ENCODE assay signal across 8 cellular contexts in the genomic region with DNA sequence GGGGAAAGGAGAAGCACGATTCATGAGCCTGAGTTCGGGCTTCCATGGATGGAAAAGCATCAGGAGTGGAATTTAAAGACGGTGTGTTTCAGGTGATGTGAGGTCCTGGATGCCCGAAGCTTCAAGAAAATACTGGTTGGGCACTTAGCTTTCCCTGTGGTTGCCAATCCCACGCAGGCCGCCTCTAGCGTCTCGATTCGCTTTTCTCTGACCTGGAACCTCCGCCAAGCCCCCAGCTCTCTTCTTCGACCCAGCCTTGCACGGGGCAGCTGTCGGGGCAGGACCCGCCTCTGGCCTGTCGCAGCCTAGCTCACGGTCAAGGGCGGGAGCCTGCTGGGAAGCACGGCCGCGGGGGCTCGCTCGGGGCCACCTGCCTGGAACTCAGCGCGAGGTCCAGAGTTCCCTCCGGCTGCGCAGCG. TPM values are rescaled to one million over a fixed set of nuclear protein-coding genes. Genes with fewer than 3 reads are reported as not detected.
DNase-seq lines count a peak whose midpoint lies in the region; ATAC-seq and TF ChIP-seq lines count a peak whose summit lies in the region.

No MANE protein-coding gene starts in this region.

- H3K9ac ChIP-seq in colonic mucosa (ENCODE audit: low read depth in 2 of 2, low read length in 2 of 2) (peak overlapping the region in 1 of 2 donors; percentile 48), muscle layer of colon (ENCODE audit: low read length) (no peak overlapping the region)

- TF ChIP-seq POLR2A in uterus (IDR thresholded peaks at IDR 0.05) (no peak), adrenal gland (IDR thresholded peaks at IDR 0.05) (no peak)

- H3K4me3 ChIP-seq in left ventricle myocardium inferior: peak overlapping the region; percentile 76
- H3K4me3 ChIP-seq in colonic mucosa: peak overlapping the region; percentile 61
- peak overlapping the region; percentile 60 to 68 for H3K4me3 ChIP-seq in muscle layer of colon (ENCODE audit: low read depth in 1 of 2, low read length in 2 of 2)
- peak overlapping the region; percentile 32 to 35 for H3K4me3 ChIP-seq in uterus
- peak overlapping the region in 2 of 4 donors; percentile 50 to 63 for H3K4me3 ChIP-seq in adrenal gland

- H3K4me1 ChIP-seq in left ventricle myocardium inferior (peaks cover 18% of the 10 kb centered on the region), colonic mucosa (no peaks in the 10 kb centered on the region), muscle layer of colon (ENCODE audit: insufficient read depth, low read length) (no peaks in the 10 kb centered on the region), uterus (no peaks in the 10 kb centered on the region), adrenal gland (replicated peaks in 1 of 2) (peaks cover 9 to 13% of the 10 kb centered on the region in 2 donors)

- peaks cover 16% of the 10 kb centered on the region for H3K9me3 ChIP-seq in left ventricle myocardium inferior (replicated peaks)
- no peaks in the 10 kb centered on the region for H3K9me3 ChIP-seq in colonic mucosa
- no peaks in the 10 kb centered on the region for H3K9me3 ChIP-seq in muscle layer of colon (ENCODE audit: low read length)
- H3K9me3 ChIP-seq in uterus: no peaks in the 10 kb centered on the region
- H3K9me3 ChIP-seq in adrenal gland (replicated peaks in 1 of 3): no peaks in the 10 kb centered on the region

- no peak for TF ChIP-seq CTCF in left ventricle myocardium inferior (IDR thresholded peaks at IDR 0.05; ENCODE audit: borderline replicate concordance)
- TF ChIP-seq CTCF in colonic mucosa (IDR thresholded peaks at IDR 0.05): no peak
- TF ChIP-seq CTCF in uterus (IDR thresholded peaks at IDR 0.05): no peak
- no peak for TF ChIP-seq CTCF in adrenal gland (IDR thresholded peaks at IDR 0.05)

- DNase-seq in left ventricle myocardium inferior: no peak
- no peak for DNase-seq in left ventricle myocardium superior
- no peak for DNase-seq in colonic mucosa
- no peak for DNase-seq in uterus
- no peak for DNase-seq in adrenal gland
- DNase-seq in NCI-H128 (lab: John Stamatoyannopoulos, UW; ENCODE audit: unreplicated experiment): no peak

- 10 to 20% (median 14%) methylated on average over 13 to 27 of the region's 27 CpGs for WGBS in adrenal gland, 4 donors

- H3K27me3 ChIP-seq in left ventricle myocardium inferior (ENCODE audit: low read depth): peaks cover 55% of the 10 kb centered on the region
- no peaks in the 10 kb centered on the region for H3K27me3 ChIP-seq in colonic mucosa
- H3K27me3 ChIP-seq in muscle layer of colon (ENCODE audit: control insufficient read depth in 1 of 2, insufficient read depth in 2 of 2, low read length in 2 of 2): no peaks in the 10 kb centered on the region
- peaks cover 0 to 11% of the 10 kb centered on the region in 2 donors for H3K27me3 ChIP-seq in uterus
- H3K27me3 ChIP-seq in adrenal gland: no peaks in the 10 kb centered on the region

- no peak for ATAC-seq in left ventricle myocardium superior
- no peak for ATAC-seq in HG02571 (IDR thresholded peaks at IDR 0.05; ENCODE audit: unreplicated experiment)

- H3K36me3 ChIP-seq in left ventricle myocardium inferior (peaks cover 14% of the 10 kb centered on the region), colonic mucosa (no peaks in the 10 kb centered on the region), muscle layer of colon (ENCODE audit: insufficient read depth, low read length) (no peaks in the 10 kb centered on the region), uterus (no peaks in the 10 kb centered on the region), adrenal gland (replicated peaks in 1 of 2) (no peaks in the 10 kb centered on the region)

- H3K27ac ChIP-seq in left ventricle myocardium inferior (replicated peaks) (no peak overlapping the region), colonic mucosa (no peak overlapping the region), muscle layer of colon (ENCODE audit: low read depth, low read length) (no peak overlapping the region), uterus (no peak overlapping the region), adrenal gland (peak overlapping the region in 2 of 5 donors; percentile 72)

- intact Hi-C loops in left ventricle myocardium inferior (cut with micrococcal nuclease) (no loop called here), left ventricle myocardium superior (cut with micrococcal nuclease) (no loop called here), colonic mucosa (cut with DNase I) (no loop called here), uterus (cut with DNase I; ENCODE audit: low total_unique reads) (no loop called here), adrenal gland (cut with DNase I) (no loop called here)

RNA-seq across cellular contexts. Expression of a gene that starts 0.3 kb away (rescaled TPM):
- 2.8 TPM for total RNA-seq in left ventricle myocardium inferior
- 4.0 TPM for total RNA-seq in left ventricle myocardium superior
- 1 to 10 TPM; 2.0 to 5.7 TPM for total RNA-seq in colonic mucosa
- 10 to 100 TPM in 2 of 4 donors, 1 to 10 TPM in 2; 1.3 to 19.1 (median 9.9) TPM for total RNA-seq in uterus
- total RNA-seq in adrenal gland: 10 to 100 TPM in 7 of 8 donors, 1 to 10 TPM in 1; 8.6 to 57.2 (median 32.8) TPM
- 10 to 100 TPM in 1 of 3 donors, 1 to 10 TPM in 2; 8.7 to 12.5 (median 9.7) TPM for polyA plus RNA-seq in adrenal gland
